ENCODE assay signal across 10 cellular contexts in genomic region chr10:24415455-24416169, GRCh38.
DNase-seq lines count a peak whose midpoint lies in the region; ATAC-seq and TF ChIP-seq lines count a peak whose summit lies in the region.
"Had no signal": no experiment of that assay in that cellular context is flagged by ENCODE, and none has a peak within 500 bp of the region (broad histone marks: within the 10 kb centered on the region; RNA-seq: fewer than 3 reads in every experiment).

No MANE protein-coding gene starts in this region.

- H2BK15ac ChIP-seq in H9 (ENCODE audit: low read depth, low read length): no peak overlapping the region

- no peak overlapping the region for H3K18ac ChIP-seq in H9 (ENCODE audit: insufficient read length, low read depth, low read length)

- no peaks in the 10 kb centered on the region; the same call in 1 of the 2 replicates for H3K27me3 Mint-ChIP-seq in H9 (ENCODE audit: low read depth)
- H3K27me3 Mint-ChIP-seq in MCF 10A (ENCODE audit: insufficient read depth, unreplicated experiment): no peaks in the 10 kb centered on the region

- H4K5ac ChIP-seq in H9 (ENCODE audit: insufficient read length, low read depth, low read length): no peak overlapping the region

- no peak overlapping the region for H3K4me2 ChIP-seq in H9 (ENCODE audit: insufficient read depth, insufficient read length, low read length)

- no peak overlapping the region for H4K91ac ChIP-seq in H9 (ENCODE audit: insufficient read length, low read depth, low read length)

- H3K36me3 Mint-ChIP-seq in H9 (ENCODE audit: insufficient read depth in 1 of 3, low read depth in 3 of 3): no peaks in the 10 kb centered on the region; a peak in 1 of 7 replicates
- H3K36me3 Mint-ChIP-seq in MCF 10A (ENCODE audit: insufficient read depth, unreplicated experiment): peaks cover 6% of the 10 kb centered on the region
- H3K36me3 Mint-ChIP-seq: IgD-negative memory B cell had no signal

- H2BK120ac ChIP-seq in H9 (ENCODE audit: low read depth, low read length, poor library complexity, severe bottlenecking): no peak overlapping the region

- H3K23ac ChIP-seq in H9 (ENCODE audit: insufficient read length, low read depth, low read length): no peak overlapping the region

- H4K20me1 ChIP-seq in H9 (ENCODE audit: control insufficient read depth, insufficient read depth, insufficient read length): no peaks in the 10 kb centered on the region

- ATAC-seq in sciatic nerve: peak; percentile 96

- no peak overlapping the region for H2AK5ac ChIP-seq in H9 (ENCODE audit: insufficient read length, low read length)

- no TSS peak for BruUV-seq in MCF 10A (replicated peaks; lab: Mats Ljungman, UMichigan)

- peaks cover 6 to 19% of the 10 kb centered on the region in 2 experiments for H3K4me1 Mint-ChIP-seq in H9
- peaks cover 23% of the 10 kb centered on the region for H3K4me1 Mint-ChIP-seq in MCF 10A (ENCODE audit: insufficient read depth, unreplicated experiment)
- H3K4me1 Mint-ChIP-seq: IgD-negative memory B cell had no signal

- no peak overlapping the region for H3K56ac ChIP-seq in H9 (ENCODE audit: insufficient read length, low read depth, low read length)

- no peak overlapping the region for H3K4ac ChIP-seq in H9 (ENCODE audit: low read depth, low read length)

- no peak overlapping the region for H2BK20ac ChIP-seq in H9 (ENCODE audit: low read depth, low read length, poor library complexity, severe bottlenecking)

- H2AFZ ChIP-seq in H9 (ENCODE audit: low read length): no peak overlapping the region

- H2BK12ac ChIP-seq in H9 (ENCODE audit: insufficient read length, low read depth, low read length): no peak overlapping the region

- H3K79me1 ChIP-seq in H9 (ENCODE audit: insufficient read depth, low read depth, low read length, poor library complexity, severe bottlenecking): no peaks in the 10 kb centered on the region

- DNase-seq in H9 (no peak), MCF 10A (ENCODE audit: unreplicated experiment) (peak; percentile 67), iPS-NIHi11 (ENCODE audit: low spot score) (peak; percentile 49), sciatic nerve (ENCODE audit: low spot score) (peak; percentile 91), NCI-H526 treated with DMSO at 0.1 percent for 48 hours (lab: John Stamatoyannopoulos, UW) (no peak), HCEC 1CT (no peak), SW 1271 (lab: John Stamatoyannopoulos, UW) (no peak), foreskin melanocyte (no peak)

- no peaks in the 10 kb centered on the region for H3K27me3 ChIP-seq in H9 (ENCODE audit: insufficient read depth, low read length)
- H3K27me3 ChIP-seq: neutrophil had no signal

- WGBS in H9 (ENCODE audit: extremely low coverage, insufficient read length, low lambda C conversion rate): no CpG with 5 or more reads among the region's 7 CpGs

- no peaks in the 10 kb centered on the region for H3K23me2 ChIP-seq in H9 (ENCODE audit: insufficient read length, low read depth, low read length, poor library complexity, severe bottlenecking)

- intact Hi-C loops in MCF 10A (cut with micrococcal nuclease): loop anchor here (5.0 kb wide), 1 partner anchor 87 kb away; no protein-coding TSS in a partner anchor
- intact Hi-C loops in sciatic nerve (cut with DNase I): no loop called here

- H3K27ac Mint-ChIP-seq in H9 (peak overlapping the region in 2 of 3 experiments; percentile 36 to 81; a peak in 2 of 7 replicates), MCF 10A (ENCODE audit: low read depth, unreplicated experiment) (peak overlapping the region; percentile 96)
- H3K27ac Mint-ChIP-seq: IgD-negative memory B cell had no signal

- no peaks in the 10 kb centered on the region for H3K9me3 Mint-ChIP-seq in H9
- H3K9me3 Mint-ChIP-seq in MCF 10A (ENCODE audit: unreplicated experiment): no peaks in the 10 kb centered on the region

- POLR2A ChIA-PET in MCF 10A (lab: Yijun Ruan, JAX): interaction anchor here (0.7 to 5.6 kb wide), 23 partner anchors 9 to 265 kb away, joined by 3 to 90 read pairs (median 4); no protein-coding TSS in a partner anchor

- no peaks in the 10 kb centered on the region for H3K4me1 ChIP-seq in H9 (ENCODE audit: insufficient read depth, low read length)

- CTCF ChIA-PET in MCF 10A (lab: Yijun Ruan, JAX): interaction anchor here (0.8 to 2.8 kb wide), 6 partner anchors 9 to 103 kb away, joined by 4 to 17 read pairs (median 8); no protein-coding TSS in a partner anchor

- no peak overlapping the region; the same call in 1 of the 2 replicates for H3K14ac ChIP-seq in H9 (ENCODE audit: insufficient read depth, low read length)

- H4K8ac ChIP-seq in H9 (replicated peaks; ENCODE audit: insufficient read length, low read depth, low read length): no peak overlapping the region

- H2BK5ac ChIP-seq in H9 (ENCODE audit: insufficient read length, low read length): no peak overlapping the region

- TF ChIP-seq CTCF in H9 (conservative IDR thresholded peaks at IDR 0.05) (no peak), MCF 10A (IDR thresholded peaks at IDR 0.05; ENCODE audit: unreplicated experiment) (no peak)

- H3K27ac ChIP-seq in H9 (ENCODE audit: insufficient read length, low read depth, low read length): no peak overlapping the region
- H3K27ac ChIP-seq: neutrophil had no signal

- H3K79me2 ChIP-seq in H9 (ENCODE audit: insufficient read depth, low read length): no peaks in the 10 kb centered on the region

- H3K9ac ChIP-seq in H9 (ENCODE audit: extremely low read depth, insufficient read length, low read length): no peak overlapping the region

- H3K9me3 ChIP-seq in H9 (ENCODE audit: control insufficient read depth, low read depth, low read length): peaks cover 4% of the 10 kb centered on the region
- H3K9me3 ChIP-seq: neutrophil had no signal

- no peak overlapping the region for H3K4me3 Mint-ChIP-seq in H9
- H3K4me3 Mint-ChIP-seq in MCF 10A (ENCODE audit: unreplicated experiment): peak overlapping the region; percentile 25
- H3K4me3 Mint-ChIP-seq: IgD-negative memory B cell had no signal

- H3T11ph ChIP-seq in H9 (ENCODE audit: low read length): no peak overlapping the region

Comparison
In these comparisons a context has a peak if more than half of its experiments do, and no peak if none do; other contexts are left out.
1. DNase-seq: peak in MCF 10A (single experiment), iPS-NIHi11 (single experiment) and sciatic nerve (single experiment); none in H9 (single experiment), NCI-H526 treated with DMSO at 0.1 percent for 48 hours (single experiment), HCEC 1CT (single experiment), SW 1271 (0 of 2) and foreskin melanocyte (single experiment).